9 cellular contexts compared by ENCODE assay signal in the genomic region with DNA sequence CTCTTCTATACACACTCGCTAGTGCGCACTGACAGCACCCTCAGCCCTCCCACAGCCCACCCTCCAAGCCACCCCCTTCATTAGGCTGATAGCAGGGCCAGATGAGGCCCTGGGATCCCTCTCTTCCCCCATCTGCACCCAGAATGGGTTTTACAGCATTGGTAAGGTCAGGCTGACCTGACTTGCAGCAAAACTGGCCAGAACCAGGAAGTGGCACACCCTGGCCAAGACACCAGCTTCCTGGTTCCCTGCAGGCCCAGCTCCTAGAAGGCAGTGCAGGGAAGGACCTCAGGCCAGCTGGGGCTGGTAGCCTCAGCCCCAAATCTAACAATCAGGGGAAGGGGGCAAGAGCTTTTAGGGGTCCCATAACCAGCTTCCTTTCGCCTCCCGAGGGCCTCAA. TPM values are rescaled to one million over a fixed set of nuclear protein-coding genes. Genes with fewer than 3 reads are reported as not detected.
DNase-seq lines count a peak whose midpoint lies in the region; ATAC-seq and TF ChIP-seq lines count a peak whose summit lies in the region.
"Had no signal": no experiment of that assay in that cellular context is flagged by ENCODE, and none has a peak within 500 bp of the region (broad histone marks: within the 10 kb centered on the region; RNA-seq: fewer than 3 reads in every experiment).

No MANE protein-coding gene starts in this region.

- no peaks in the 10 kb centered on the region for H4K20me1 ChIP-seq in BLaER1 treated with 17β-estradiol and CSF1 and Interleukin-3, amounts not matched to agents 10 nM and 100 nM

- H3K4me2 ChIP-seq in BLaER1 treated with 17β-estradiol and CSF1 and Interleukin-3, amounts not matched to agents 10 nM and 100 nM, result peak overlapping the region; percentile 60 to 98 (median 87)

- TF ChIP-seq CTCF in neutrophil (IDR thresholded peaks at IDR 0.05), result peak; percentile 14

- H3K36me3 ChIP-seq in BLaER1 treated with 17β-estradiol and CSF1 and Interleukin-3, amounts not matched to agents 10 nM and 100 nM, result no peaks in the 10 kb centered on the region
- no peaks in the 10 kb centered on the region for H3K36me3 ChIP-seq in ectodermal cell (ENCODE audit: control insufficient read depth, insufficient read depth, low read length)
- peaks cover 5% of the 10 kb centered on the region for H3K36me3 ChIP-seq in neutrophil

- peaks cover 69 to 95% (median 88%) of the 10 kb centered on the region in 10 experiments for H3K4me1 ChIP-seq in BLaER1 treated with 17β-estradiol and CSF1 and Interleukin-3, amounts not matched to agents 10 nM and 100 nM
- H3K4me1 ChIP-seq in ectodermal cell (ENCODE audit: control insufficient read depth, insufficient read depth, low read length) (peaks cover 39% of the 10 kb centered on the region), neutrophil (ENCODE audit: control insufficient read depth in 1 of 2, insufficient read depth in 1 of 2, low read depth in 1 of 2, low read length in 1 of 2) (peaks cover 97 to 100% of the 10 kb centered on the region in 2 experiments)

- peak; percentile 34 to 54 for DNase-seq in NOMO-1 (lab: John Stamatoyannopoulos, UW; ENCODE audit: unreplicated experiment in 2 of 2)
- no peak for DNase-seq in stimulated activated naive CD4-positive, alpha-beta T cell treated with Interleukin-2 at 50 U/mL for 16 hours (lab: John Stamatoyannopoulos, UW)
- DNase-seq in activated CD4-positive, alpha-beta T cell treated with anti-CD3 and anti-CD28 coated beads, Interleukin-2, amount 50 U/mL, for 1 hour, result no peak
- DNase-seq: activated naive CD8-positive, alpha-beta T cell treated with anti-CD3 and anti-CD28 coated beads for 36 hours had no signal

- no peaks in the 10 kb centered on the region for H3K9me3 ChIP-seq in BLaER1 treated with 17β-estradiol and CSF1 and Interleukin-3, amounts not matched to agents 10 nM and 100 nM (replicated peaks in 1 of 11)
- H3K9me3 ChIP-seq in ectodermal cell (ENCODE audit: control insufficient read depth, low read length), result no peaks in the 10 kb centered on the region
- H3K9me3 ChIP-seq in neutrophil, result no peaks in the 10 kb centered on the region

- peak overlapping the region in 9 of 11 experiments; percentile 34 to 75 (median 68); a peak in 18 of 22 replicates for H3K9ac ChIP-seq in BLaER1 treated with 17β-estradiol and CSF1 and Interleukin-3, amounts not matched to agents 10 nM and 100 nM

- H3K27ac ChIP-seq in BLaER1 treated with 17β-estradiol and CSF1 and Interleukin-3, amounts not matched to agents 10 nM and 100 nM, result peak overlapping the region; percentile 58 to 91 (median 79); a peak in 20 of 22 replicates
- H3K27ac ChIP-seq in ectodermal cell (ENCODE audit: insufficient read depth, low read depth, low read length, poor library complexity, severe bottlenecking) (peak overlapping the region; percentile 76), neutrophil (peak overlapping the region; percentile 95)

- WGBS in ectodermal cell, 2 experiments, result 94% methylated on average over 4 of the region's 4 CpGs

- no peak overlapping the region for H3K4me3 ChIP-seq in BLaER1 treated with 17β-estradiol and CSF1 and Interleukin-3, amounts not matched to agents 10 nM and 100 nM
- H3K4me3 ChIP-seq in ectodermal cell (ENCODE audit: insufficient read depth, low read depth, low read length), result no peak overlapping the region
- H3K4me3 ChIP-seq in neutrophil (ENCODE audit: low read depth in 1 of 2, low read length in 1 of 2), result peak overlapping the region; percentile 20 to 39

- H3K27me3 ChIP-seq in BLaER1 treated with 17β-estradiol and CSF1 and Interleukin-3, amounts not matched to agents 10 nM and 100 nM, result no peaks in the 10 kb centered on the region
- H3K27me3 ChIP-seq in ectodermal cell (ENCODE audit: control insufficient read depth, insufficient read depth, low read length, poor library complexity, severe bottlenecking), result no peaks in the 10 kb centered on the region
- no peaks in the 10 kb centered on the region for H3K27me3 ChIP-seq in neutrophil

- ATAC-seq in HG03571 (IDR thresholded peaks at IDR 0.05; ENCODE audit: unreplicated experiment) (no peak), HG02642 (IDR thresholded peaks at IDR 0.05; ENCODE audit: poor library complexity, unreplicated experiment) (no peak)

RNA-seq across cellular contexts. Expression of gene MRPS23, which starts 50.0 kb away (rescaled TPM):
- polyA plus RNA-seq in ectodermal cell (2013, experiment 1 of 4), result 40.3 TPM
- 42.0 TPM for polyA plus RNA-seq in ectodermal cell (2013, experiment 2 of 4)
- polyA plus RNA-seq in ectodermal cell (2013, experiment 3 of 4), result 31.9 TPM
- polyA plus RNA-seq in ectodermal cell (2013, experiment 4 of 4), result 38.3 TPM

RNA-seq across cellular contexts. Expression of gene CUEDC1, which starts 55.4 kb away (rescaled TPM):
- polyA plus RNA-seq in ectodermal cell (2013, experiment 1 of 4), result 32.6 TPM
- 26.0 TPM for polyA plus RNA-seq in ectodermal cell (2013, experiment 2 of 4)
- polyA plus RNA-seq in ectodermal cell (2013, experiment 3 of 4), result 19.9 TPM
- 21.5 TPM for polyA plus RNA-seq in ectodermal cell (2013, experiment 4 of 4)

Comparison
In these comparisons a context has a peak if more than half of its experiments do, and no peak if none do; other contexts are left out.
1. H3K4me3 ChIP-seq: peak in neutrophil (2 of 2); none in BLaER1 treated with 17β-estradiol and CSF1 and Interleukin-3, amounts not matched to agents 10 nM and 100 nM (0 of 10) and ectodermal cell (single experiment).
2. DNase-seq: peak in NOMO-1 (2 of 2); none in stimulated activated naive CD4-positive, alpha-beta T cell treated with Interleukin-2 at 50 U/mL for 16 hours (single experiment) and activated CD4-positive, alpha-beta T cell treated with anti-CD3 and anti-CD28 coated beads, Interleukin-2, amount 50 U/mL, for 1 hour (single experiment).
3. Peak in every context shown above with its lines, with median percentiles within 50 percentile points of each other: H3K27ac ChIP-seq.